ENCODE assay signal across 12 cellular contexts in genomic region chr1:67834246-67834877, GRCh38. TPM values are rescaled to one million over a fixed set of nuclear protein-coding genes. Genes with fewer than 3 reads are reported as not detected.
DNase-seq lines count a peak whose midpoint lies in the region; ATAC-seq and TF ChIP-seq lines count a peak whose summit lies in the region.
"Had no signal": no experiment of that assay in that cellular context is flagged by ENCODE, and none has a peak within 500 bp of the region (broad histone marks: within the 10 kb centered on the region; RNA-seq: fewer than 3 reads in every experiment).

No MANE protein-coding gene starts in this region.

- H4K20me1 ChIP-seq in BLaER1 treated with 17β-estradiol and CSF1 and Interleukin-3, amounts not matched to agents 10 nM and 100 nM: no peaks in the 10 kb centered on the region; a peak in 1 of 22 replicates

- H3K4me1 ChIP-seq in BLaER1 treated with 17β-estradiol and CSF1 and Interleukin-3, amounts not matched to agents 10 nM and 100 nM: peaks cover 10 to 47% (median 36%) of the 10 kb centered on the region in 10 experiments; a peak in 19 of 20 replicates
- H3K4me1 ChIP-seq in adipocyte (ENCODE audit: control insufficient read depth, insufficient read depth, low read length) (peaks cover 63% of the 10 kb centered on the region), body of pancreas (peaks cover 43% of the 10 kb centered on the region)

- H3K27ac ChIP-seq in BLaER1 treated with 17β-estradiol and CSF1 and Interleukin-3, amounts not matched to agents 10 nM and 100 nM: no peak overlapping the region
- H3K27ac ChIP-seq in body of pancreas: no peak overlapping the region

- H3K9me3 ChIP-seq in BLaER1 treated with 17β-estradiol and CSF1 and Interleukin-3, amounts not matched to agents 10 nM and 100 nM (replicated peaks in 1 of 11): no peaks in the 10 kb centered on the region
- H3K9me3 ChIP-seq in adipocyte (ENCODE audit: control insufficient read depth, low read length): no peaks in the 10 kb centered on the region
- no peaks in the 10 kb centered on the region for H3K9me3 ChIP-seq in body of pancreas

- H3K9ac ChIP-seq in BLaER1 treated with 17β-estradiol and CSF1 and Interleukin-3, amounts not matched to agents 10 nM and 100 nM: no peak overlapping the region
- peak overlapping the region; percentile 98 for H3K9ac ChIP-seq in adipocyte (ENCODE audit: low read length)

- H3K27me3 ChIP-seq in BLaER1 treated with 17β-estradiol and CSF1 and Interleukin-3, amounts not matched to agents 10 nM and 100 nM: peaks cover 11 to 54% (median 47%) of the 10 kb centered on the region in 11 experiments
- H3K27me3 ChIP-seq in adipocyte (replicated peaks; ENCODE audit: control insufficient read depth, insufficient read depth, low read length) (no peaks in the 10 kb centered on the region), body of pancreas (no peaks in the 10 kb centered on the region)

- TF ChIP-seq CTCF in natural killer cell (IDR thresholded peaks at IDR 0.05): no peak
- no peak for TF ChIP-seq CTCF in body of pancreas (IDR thresholded peaks at IDR 0.05)

- H3K4me3 Mint-ChIP-seq in IgD-negative memory B cell (peak overlapping the region in 3 of 4 donors; percentile 9 to 52 (median 30)), natural killer cell (peak overlapping the region; percentile 31)

- WGBS in body of pancreas, 2 donors: 84 to 91% methylated on average over 4 of the region's 4 CpGs

- H3K4me3 ChIP-seq in BLaER1 treated with 17β-estradiol and CSF1 and Interleukin-3, amounts not matched to agents 10 nM and 100 nM: no peak overlapping the region
- H3K4me3 ChIP-seq in adipocyte (ENCODE audit: low read length): peak overlapping the region; percentile 94
- no peak overlapping the region for H3K4me3 ChIP-seq in body of pancreas

- H3K4me1 Mint-ChIP-seq in IgD-negative memory B cell: peaks cover 9 to 13% (median 9%) of the 10 kb centered on the region in 3 donors
- peaks cover 14 to 28% of the 10 kb centered on the region in 2 donors for H3K4me1 Mint-ChIP-seq in natural killer cell

- ATAC-seq in natural killer cell (no peak), body of pancreas (no peak), HG02571 (IDR thresholded peaks at IDR 0.05; ENCODE audit: unreplicated experiment) (no peak), GM19452 (IDR thresholded peaks at IDR 0.05; ENCODE audit: unreplicated experiment) (no peak)

- H3K36me3 ChIP-seq in BLaER1 treated with 17β-estradiol and CSF1 and Interleukin-3, amounts not matched to agents 10 nM and 100 nM: no peaks in the 10 kb centered on the region
- H3K36me3 ChIP-seq in adipocyte (ENCODE audit: control insufficient read depth, insufficient read depth, low read length, severe bottlenecking) (peaks cover 5% of the 10 kb centered on the region), body of pancreas (replicated peaks in 1 of 2; ENCODE audit: insufficient read depth in 1 of 2, low read depth in 2 of 2) (no peaks in the 10 kb centered on the region)

- TF ChIP-seq POLR2A in body of pancreas (IDR thresholded peaks at IDR 0.05): no peak

- peaks cover 44% of the 10 kb centered on the region for H3K27me3 Mint-ChIP-seq in IgD-negative memory B cell
- H3K27me3 Mint-ChIP-seq in natural killer cell (ENCODE audit: low read depth in 2 of 2): peaks cover 46 to 62% of the 10 kb centered on the region in 2 donors

- peak overlapping the region in 9 of 11 experiments; percentile 16 to 99 (median 96); a peak in 17 of 22 replicates for H3K4me2 ChIP-seq in BLaER1 treated with 17β-estradiol and CSF1 and Interleukin-3, amounts not matched to agents 10 nM and 100 nM

- DNase-seq in adipocyte (ENCODE audit: low read depth): no peak
- no peak for DNase-seq in natural killer cell
- no peak for DNase-seq in amniotic stem cell (lab: John Stamatoyannopoulos, UW)
- no peak for DNase-seq in body of pancreas
- DNase-seq: activated CD4-positive, alpha-beta T cell treated with anti-CD3 and anti-CD28 coated beads, Interleukin-2, amount 50 U/mL, for 48 hours; NCI-H1105; SHP77 had no signal

- peak overlapping the region in 1 of 3 donors; percentile 91 for H3K27ac Mint-ChIP-seq in IgD-negative memory B cell
- H3K27ac Mint-ChIP-seq in natural killer cell: no peak overlapping the region
- H3K27ac Mint-ChIP-seq: memory B cell had no signal

- intact Hi-C loops in natural killer cell (cut with micrococcal nuclease): no loop called here
- intact Hi-C loops in body of pancreas (cut with DNase I): no loop called here

- H3K9me3 Mint-ChIP-seq in IgD-negative memory B cell: no peaks in the 10 kb centered on the region
- no peaks in the 10 kb centered on the region for H3K9me3 Mint-ChIP-seq in natural killer cell
- H3K9me3 Mint-ChIP-seq: memory B cell had no signal

- H3K36me3 Mint-ChIP-seq in IgD-negative memory B cell: no peaks in the 10 kb centered on the region
- no peaks in the 10 kb centered on the region for H3K36me3 Mint-ChIP-seq in natural killer cell
- H3K36me3 Mint-ChIP-seq: memory B cell had no signal

RNA-seq across cellular contexts. Expression of gene GNG12, which starts 1.1 kb away (rescaled TPM):
- polyA plus RNA-seq in IgD-negative memory B cell: not detected
- total RNA-seq in natural killer cell (not detected), body of pancreas (10 to 100 TPM; 26.4 to 42.3 TPM)

Comparison
In these comparisons a context has a peak if more than half of its experiments do, and no peak if none do; other contexts are left out.
1. RNA of gene GNG12, which starts 1.1 kb away (total RNA-seq): 26.4 to 42.3 TPM in body of pancreas; not detected in natural killer cell; every median in the first group is over 10 times any median in the second.